Comparison of ENCODE assay signal across 1 cellular context in genomic region chr10:82089327-82089726, GRCh38.
TF ChIP-seq lines count a peak whose summit lies in the region.

No MANE protein-coding gene starts in this region.

TF ChIP-seq in K562, 482 proteins besides CTCF, POLR2A, EP300 and RAD21 (continued from another document):
- no peak for TF ChIP-seq ZNF398 (CRISPR knock-in tag; IDR thresholded peaks at IDR 0.05)
- peak; percentile 46 for TF ChIP-seq RFX1 (IDR thresholded peaks at IDR 0.05)
- TF ChIP-seq CLOCK (CRISPR knock-in tag; IDR thresholded peaks at IDR 0.05; ENCODE audit: borderline replicate concordance): no peak
- TF ChIP-seq HNRNPLL (IDR thresholded peaks at IDR 0.05; ENCODE audit: low read depth, low read length, poor library complexity, severe bottlenecking): no peak
- no peak for TF ChIP-seq SNIP1 (IDR thresholded peaks at IDR 0.05; ENCODE audit: low read depth)
